In genomic region chr12:94561943-94562411, GRCh38 we compare ENCODE assay signal across 8 cellular contexts.
A peak's percentile ranks its signal among the peaks of the same experiment; 100 is the strongest.
DNase-seq lines count a peak whose midpoint lies in the region; ATAC-seq and TF ChIP-seq lines count a peak whose summit lies in the region.

No MANE protein-coding gene starts in this region.

- POLR2A ChIA-PET in MCF 10A (lab: Yijun Ruan, JAX): interaction anchor here (0.8 to 3.1 kb wide), 8 partner anchors 13 to 389 kb away, joined by 3 to 16 read pairs (median 5); no protein-coding TSS in a partner anchor

- peaks cover 26% of the 10 kb centered on the region for H3K4me1 Mint-ChIP-seq in MCF 10A (ENCODE audit: insufficient read depth, unreplicated experiment)

- ATAC-seq in GM19438 (IDR thresholded peaks at IDR 0.05; ENCODE audit: low read depth, unreplicated experiment) (peak; percentile 75), HG03342 (IDR thresholded peaks at IDR 0.05; ENCODE audit: unreplicated experiment) (peak; percentile 86)

- no peaks in the 10 kb centered on the region for H3K27me3 Mint-ChIP-seq in MCF 10A (ENCODE audit: insufficient read depth, unreplicated experiment)

- no peak for TF ChIP-seq CTCF in MCF 10A (IDR thresholded peaks at IDR 0.05; ENCODE audit: unreplicated experiment)

- peak overlapping the region; percentile 76 for H3K4me3 Mint-ChIP-seq in MCF 10A (ENCODE audit: unreplicated experiment)

- no peaks in the 10 kb centered on the region for H3K9me3 Mint-ChIP-seq in MCF 10A (ENCODE audit: unreplicated experiment)

- no peaks in the 10 kb centered on the region for H3K36me3 Mint-ChIP-seq in MCF 10A (ENCODE audit: insufficient read depth, unreplicated experiment)

- BruUV-seq in MCF 10A (replicated peaks; lab: Mats Ljungman, UMichigan): no TSS peak

- peak overlapping the region; percentile 90 for H3K27ac Mint-ChIP-seq in MCF 10A (ENCODE audit: low read depth, unreplicated experiment)

- CTCF ChIA-PET in MCF 10A (lab: Yijun Ruan, JAX): interaction anchor here (0.6 to 1.7 kb wide), 5 partner anchors 13 to 1761 kb away, joined by 3 to 5 read pairs (median 4); no protein-coding TSS in a partner anchor

- intact Hi-C loops in MCF 10A (cut with micrococcal nuclease): loop anchor here (2.0 kb wide), 1 partner anchor 83 kb away; no protein-coding TSS in a partner anchor
- intact Hi-C loops in posterior vena cava (cut with DNase I): no loop called here

- DNase-seq in ELR (ENCODE audit: low read depth): peak; percentile 37
- peak; percentile 87 for DNase-seq in MCF 10A (ENCODE audit: unreplicated experiment)
- DNase-seq in posterior vena cava (ENCODE audit: low spot score): peak; percentile 67
- no peak for DNase-seq in NCI-H1694 treated with DMSO at 0.1 percent for 48 hours (lab: John Stamatoyannopoulos, UW)
- no peak for DNase-seq in Kasumi-1 (lab: John Stamatoyannopoulos, UW)
- no peak for DNase-seq in NCI-H748 treated with DMSO at 0.1 percent for 48 hours (lab: John Stamatoyannopoulos, UW)

Comparison
In these comparisons a context has a peak if more than half of its experiments do, and no peak if none do; other contexts are left out.
1. DNase-seq: peak in ELR (single experiment), MCF 10A (single experiment) and posterior vena cava (single experiment); none in NCI-H1694 treated with DMSO at 0.1 percent for 48 hours (single experiment), Kasumi-1 (0 of 2) and NCI-H748 treated with DMSO at 0.1 percent for 48 hours (single experiment).